ENCODE assay signal across 1 cellular context in genomic region chr1:20472860-20473711, GRCh38.
TF ChIP-seq lines count a peak whose summit lies in the region.

No MANE protein-coding gene starts in this region.

TF ChIP-seq in GM12878, 131 proteins besides CTCF, POLR2A, EP300 and RAD21:
- no peak for TF ChIP-seq ATF2 (IDR thresholded peaks at IDR 0.05; ENCODE audit: low read length)
- no peak for TF ChIP-seq ZBTB40 (IDR thresholded peaks at IDR 0.05; ENCODE audit: borderline replicate concordance)
- no peak for TF ChIP-seq RBBP5 (conservative IDR thresholded peaks at IDR 0.05)
- TF ChIP-seq CBX5 (IDR thresholded peaks at IDR 0.05; ENCODE audit: low read depth) = no peak
- TF ChIP-seq SPI1 (IDR thresholded peaks at IDR 0.05; ENCODE audit: borderline replicate concordance, insufficient read depth, low read depth, low read length) = no peak
- no peak for TF ChIP-seq BRCA1 (IDR thresholded peaks at IDR 0.05; ENCODE audit: low read depth, low read length)
- no peak for TF ChIP-seq MTA3 (IDR thresholded peaks at IDR 0.05; ENCODE audit: borderline replicate concordance, low read length)
- no peak for TF ChIP-seq ZBTB4 (CRISPR knock-in tag; IDR thresholded peaks at IDR 0.05)
- no peak for TF ChIP-seq ATF7 (IDR thresholded peaks at IDR 0.05; ENCODE audit: low read depth)
- no peak for TF ChIP-seq USF1 (IDR thresholded peaks at IDR 0.05; ENCODE audit: borderline replicate concordance, extremely low read length, insufficient read depth, low read depth, low read length)
- TF ChIP-seq NFIC (IDR thresholded peaks at IDR 0.05; ENCODE audit: low read depth, low read length) = no peak
- no peak for TF ChIP-seq ZNF217 (IDR thresholded peaks at IDR 0.05)
- TF ChIP-seq NR2C2 (IDR thresholded peaks at IDR 0.05; ENCODE audit: borderline replicate concordance, control insufficient read depth, insufficient read length, low read depth) = no peak
- TF ChIP-seq CREB1 (IDR thresholded peaks at IDR 0.05; ENCODE audit: low read depth) = no peak
- no peak for TF ChIP-seq HDAC6 (IDR thresholded peaks at IDR 0.05; ENCODE audit: unreplicated experiment)
- no peak for TF ChIP-seq GABPA (IDR thresholded peaks at IDR 0.05; ENCODE audit: low read depth)
- no peak for TF ChIP-seq MLLT1 (IDR thresholded peaks at IDR 0.05)
- TF ChIP-seq ZBTB11 (CRISPR knock-in tag; IDR thresholded peaks at IDR 0.05) = no peak
TF ChIP-seq in GM12878: peak in this region for 0.
